ENCODE assay signal across 8 cellular contexts in genomic region chr3:115146032-115146417, GRCh38. TPM values are rescaled to one million over a fixed set of nuclear protein-coding genes. Genes with fewer than 3 reads are reported as not detected.
A peak's percentile ranks its signal among the peaks of the same experiment; 100 is the strongest.
DNase-seq lines count a peak whose midpoint lies in the region; ATAC-seq and TF ChIP-seq lines count a peak whose summit lies in the region.

No MANE protein-coding gene starts in this region.

- TF ChIP-seq POLR2A in lower leg skin (IDR thresholded peaks at IDR 0.05), result no peak

- CTCF ChIA-PET in activated B cell treated with CpG ODN at 0.5 μM for 24 hours (lab: Charles Lee), result interaction anchor here (1.1 kb wide), 1 partner anchor 104 kb away, joined by 3 read pairs; no protein-coding TSS in a partner anchor

- no peaks in the 10 kb centered on the region for H3K27me3 Mint-ChIP-seq in activated B cell treated with CpG ODN at 0.5 μM for 24 hours

- peaks cover 3% of the 10 kb centered on the region for H3K9me3 Mint-ChIP-seq in activated B cell treated with CpG ODN at 0.5 μM for 24 hours

- peaks cover 23% of the 10 kb centered on the region for H3K36me3 Mint-ChIP-seq in activated B cell treated with CpG ODN at 0.5 μM for 24 hours (ENCODE audit: low read depth)

- no peak for TF ChIP-seq CTCF in activated B cell treated with CpG ODN at 0.5 μM for 24 hours (IDR thresholded peaks at IDR 0.05)
- peak in 3 of 56 donors; percentile 5 to 9 (median 9) for TF ChIP-seq CTCF in dorsolateral prefrontal cortex (IDR thresholded peaks at IDR 0.05 in 54 of 56, conservative IDR thresholded peaks at IDR 0.05 in 2 of 56; ENCODE audit: low read depth in 1 of 56, partially characterized antibody in 56 of 56)
- no peak for TF ChIP-seq CTCF in lower leg skin (IDR thresholded peaks at IDR 0.05)

- H3K27ac ChIP-seq in dorsolateral prefrontal cortex, result peak overlapping the region in 58 of 59 donors; percentile 83 to 99 (median 97)

- H3K4me1 Mint-ChIP-seq in activated B cell treated with CpG ODN at 0.5 μM for 24 hours, result peaks cover 42% of the 10 kb centered on the region

- 1% methylated on average over 9 of the region's 9 CpGs for WGBS in lower leg skin, 2 donors

- DNase-seq in ACHN (peak; percentile 81), NCI-H2196 (lab: John Stamatoyannopoulos, UW; ENCODE audit: unreplicated experiment) (peak; percentile 78), activated B cell treated with CpG ODN at 0.5 μM for 24 hours (no peak), dorsolateral prefrontal cortex (peak in 2 of 10 donors; percentile 11 to 25), lower leg skin (ENCODE audit: low spot score in 2 of 2) (peak; percentile 50 to 85)
- DNase-seq in stimulated activated CD4-positive, alpha-beta T cell treated with anti-CD3 and anti-CD28 coated beads, TNF-alpha, amount 100 ng/mL, for 24 hours (ENCODE audit: low read depth in 3 of 3), result peak; percentile 18 to 37 (median 19)

- H3K27me3 ChIP-seq in dorsolateral prefrontal cortex, result no peaks in the 10 kb centered on the region

- POLR2A ChIA-PET in activated B cell treated with CpG ODN at 0.5 μM for 24 hours (lab: Charles Lee), result interaction anchor here (0.6 to 3.2 kb wide), 17 partner anchors 7 to 1399 kb away, joined by 3 to 37 read pairs (median 5); partner anchors contain the start of gene ATP6V1A

- peak overlapping the region; percentile 89 for H3K4me3 Mint-ChIP-seq in activated B cell treated with CpG ODN at 0.5 μM for 24 hours

- H3K4me3 ChIP-seq in dorsolateral prefrontal cortex, result peak overlapping the region; percentile 62 to 97 (median 88)
- H3K4me3 ChIP-seq in lower leg skin (ENCODE audit: low read depth, poor library complexity, severe bottlenecking), result peak overlapping the region; percentile 72

- ATAC-seq in GM18861 (IDR thresholded peaks at IDR 0.05; ENCODE audit: unreplicated experiment) (peak; percentile 8), activated B cell treated with CpG ODN at 0.5 μM for 24 hours (ENCODE audit: low read depth) (no peak), HG03159 (IDR thresholded peaks at IDR 0.05; ENCODE audit: unreplicated experiment) (no peak)

- intact Hi-C loops in activated B cell treated with CpG ODN at 0.5 μM for 24 hours (cut with micrococcal nuclease) (loop anchor here (1.0 to 10.0 kb wide), 6 partner anchors 10 to 1631 kb away; partner anchors contain the start of gene SPICE1), dorsolateral prefrontal cortex (cut with DNase I) (loop anchor here (5.0 kb wide), 3 partner anchors 54 to 764 kb away; no protein-coding TSS in a partner anchor), lower leg skin (cut with DNase I; ENCODE audit: low total_unique reads) (no loop called here)

- in situ Hi-C loops in ACHN (cut with HindIII; ENCODE audit: low pct_ligation_motif_present, low pct_unique_long_range_greater_than_20kb, low sequenced_read_pairs), result no loop called here

- peak overlapping the region; percentile 87 for H3K27ac Mint-ChIP-seq in activated B cell treated with CpG ODN at 0.5 μM for 24 hours

RNA-seq across cellular contexts. Expression of gene ZBTB20, which starts 1.1 kb away (rescaled TPM):
- total RNA-seq in activated B cell treated with CpG ODN at 0.5 μM for 24 hours (76.2 and 91.2 TPM in 2 replicates), dorsolateral prefrontal cortex (100 to 1,000 TPM in 41 of 120 experiments, 10 to 100 TPM in 79; 52.0 to 199 (median 89.0) TPM), lower leg skin (10 to 100 TPM; 22.5 to 41.9 (median 33.1) TPM)
